ENCODE assay signal across 28 cellular contexts in the genomic region with DNA sequence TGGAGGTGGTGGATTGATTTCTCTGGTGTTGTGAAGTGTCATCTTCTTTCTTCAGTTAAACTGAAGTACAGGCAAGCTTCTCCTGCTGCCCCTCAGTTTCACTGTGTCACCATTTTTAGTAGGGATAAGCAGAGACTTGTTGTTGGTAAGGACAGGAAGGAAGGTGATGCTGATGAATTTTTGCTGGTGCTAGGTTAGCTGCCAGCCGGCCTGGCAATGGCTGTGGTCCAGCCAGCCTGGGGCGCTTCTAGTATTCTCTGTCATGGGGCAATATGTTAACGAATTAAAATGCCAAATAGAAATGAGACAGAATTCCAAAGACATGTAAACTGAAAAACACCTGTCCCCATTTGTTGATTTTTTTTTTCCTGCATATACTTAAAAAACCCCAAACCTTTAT.
"Had no signal": no experiment of that assay in that cellular context is flagged by ENCODE, and none has a peak within 500 bp of the region (broad histone marks: within the 10 kb centered on the region; RNA-seq: fewer than 3 reads in every experiment).

No MANE protein-coding gene starts in this region.

- H2AFZ ChIP-seq: parathyroid adenoma had no signal

- H3K27me3 ChIP-seq: adrenal gland, body of pancreas, cardiac muscle cell, esophagus squamous epithelium, right atrium auricular region, stomach, tibial artery, upper lobe of right lung had no signal

- H3K9me3 Mint-ChIP-seq: activated B cell treated with CpG ODN at 0.5 μM for 24 hours; activated naive CD4-positive, alpha-beta T cell treated with anti-CD3 and anti-CD28 coated beads for 36 hours; activated naive CD8-positive, alpha-beta T cell treated with anti-CD3 and anti-CD28 coated beads for 36 hours; dendritic cell treated with granulocyte-macrophage colony-stimulating factor and Interleukin-4, amounts not matched to agents 40 ng/mL and 50 ng/mL, for 4 days; mesothelial cell of epicardium; neural crest cell; stimulated activated naive B cell treated with anti-CD40 and anti-IgM and Interleukin-4, amounts not matched to agents 10 μg/mL and 1 μg/mL and 100 μg/mL, for 72 hours had no signal

- H3K4me1 ChIP-seq: adrenal gland, body of pancreas, esophagus squamous epithelium, parathyroid adenoma, right atrium auricular region, stomach, tibial artery, upper lobe of right lung had no signal

- H3K4me3 ChIP-seq: adrenal gland, body of pancreas, cardiac muscle cell, esophagus squamous epithelium, right atrium auricular region, smooth muscle cell, stomach, tibial artery, upper lobe of right lung had no signal

- H3K36me3 Mint-ChIP-seq: activated naive CD8-positive, alpha-beta T cell treated with anti-CD3 and anti-CD28 coated beads for 36 hours; mesothelial cell of epicardium; naive B cell; stimulated activated naive B cell treated with anti-CD40 and anti-IgM and Interleukin-4, amounts not matched to agents 10 μg/mL and 1 μg/mL and 100 μg/mL, for 72 hours had no signal

- H3K36me3 ChIP-seq: adrenal gland, cardiac muscle cell, esophagus squamous epithelium, right atrium auricular region, stomach, tibial artery, upper lobe of right lung had no signal

- H3K4me3 Mint-ChIP-seq: activated B cell treated with CpG ODN at 0.5 μM for 24 hours; activated naive CD4-positive, alpha-beta T cell treated with anti-CD3 and anti-CD28 coated beads for 36 hours; activated naive CD8-positive, alpha-beta T cell treated with anti-CD3 and anti-CD28 coated beads for 36 hours; dendritic cell treated with granulocyte-macrophage colony-stimulating factor and Interleukin-4, amounts not matched to agents 40 ng/mL and 50 ng/mL, for 4 days; endodermal cell; mesothelial cell of epicardium; naive B cell; neural crest cell; stimulated activated naive B cell treated with anti-CD40 and anti-IgM and Interleukin-4, amounts not matched to agents 10 μg/mL and 1 μg/mL and 100 μg/mL, for 72 hours; T-helper 2 cell treated with Interferon-gamma antibody and Interleukin-4, amounts not matched to agents 5 μg/mL and 100 μg/mL, for 36 hours had no signal

- H3K27ac Mint-ChIP-seq: activated B cell treated with CpG ODN at 0.5 μM for 24 hours; activated naive CD4-positive, alpha-beta T cell treated with anti-CD3 and anti-CD28 coated beads for 36 hours; activated naive CD8-positive, alpha-beta T cell treated with anti-CD3 and anti-CD28 coated beads for 36 hours; dendritic cell treated with granulocyte-macrophage colony-stimulating factor and Interleukin-4, amounts not matched to agents 40 ng/mL and 50 ng/mL, for 4 days; endodermal cell; mesothelial cell of epicardium; naive B cell; stimulated activated naive B cell treated with anti-CD40 and anti-IgM and Interleukin-4, amounts not matched to agents 10 μg/mL and 1 μg/mL and 100 μg/mL, for 72 hours; T-helper 2 cell treated with Interferon-gamma antibody and Interleukin-4, amounts not matched to agents 5 μg/mL and 100 μg/mL, for 36 hours had no signal

- ATAC-seq: body of pancreas; left ventricle myocardium superior; stimulated activated naive B cell treated with anti-CD40 and anti-IgM and Interleukin-4, amounts not matched to agents 10 μg/mL and 1 μg/mL and 100 μg/mL, for 72 hours; upper lobe of right lung had no signal

- H3K27ac ChIP-seq: adrenal gland, body of pancreas, cardiac muscle cell, esophagus squamous epithelium, parathyroid adenoma, right atrium auricular region, stomach, tibial artery, upper lobe of right lung had no signal

- H3K27me3 Mint-ChIP-seq: activated B cell treated with CpG ODN at 0.5 μM for 24 hours; activated naive CD8-positive, alpha-beta T cell treated with anti-CD3 and anti-CD28 coated beads for 36 hours; dendritic cell treated with granulocyte-macrophage colony-stimulating factor and Interleukin-4, amounts not matched to agents 40 ng/mL and 50 ng/mL, for 4 days; naive B cell; stimulated activated naive B cell treated with anti-CD40 and anti-IgM and Interleukin-4, amounts not matched to agents 10 μg/mL and 1 μg/mL and 100 μg/mL, for 72 hours had no signal

- H3K4me2 ChIP-seq: smooth muscle cell had no signal

- H3K9me3 ChIP-seq: body of pancreas, esophagus squamous epithelium, right atrium auricular region, stomach, tibial artery, upper lobe of right lung had no signal

- H3K4me1 Mint-ChIP-seq: activated B cell treated with CpG ODN at 0.5 μM for 24 hours; activated naive CD8-positive, alpha-beta T cell treated with anti-CD3 and anti-CD28 coated beads for 36 hours; naive B cell; neural crest cell; stimulated activated naive B cell treated with anti-CD40 and anti-IgM and Interleukin-4, amounts not matched to agents 10 μg/mL and 1 μg/mL and 100 μg/mL, for 72 hours had no signal

- DNase-seq: activated B cell treated with CpG ODN at 0.5 μM for 24 hours; activated CD4-positive, alpha-beta T cell treated with anti-CD3 and anti-CD28 coated beads for 4 hours; activated CD4-positive, alpha-beta T cell treated with anti-CD3 and anti-CD28 coated beads, Interleukin-2, amount 50 U/mL, for 4 hours; activated effector memory CD4-positive, alpha-beta T cell treated with anti-CD3 and anti-CD28 coated beads, Interleukin-2, amount 50 U/mL, for 16 hours; activated naive CD4-positive, alpha-beta T cell treated with anti-CD3 and anti-CD28 coated beads for 36 hours; activated naive CD8-positive, alpha-beta T cell treated with anti-CD3 and anti-CD28 coated beads for 36 hours; adrenal gland; aorta; body of pancreas; endodermal cell; esophagus squamous epithelium; left ventricle myocardium superior; naive B cell; occipital lobe; stimulated activated CD4-positive, alpha-beta T cell treated with anti-CD3 and anti-CD28 coated beads, Interleukin-1b, Interleukin-23, amount 100 ng/mL, for 48 hours; stimulated activated naive B cell treated with anti-CD40 and anti-IgM and Interleukin-4, amounts not matched to agents 10 μg/mL and 1 μg/mL and 100 μg/mL, for 72 hours; stomach; T-helper 1 cell; tibial artery; upper lobe of right lung had no signal
